Comparison of ENCODE assay signal across 8 cellular contexts in the genomic region with DNA sequence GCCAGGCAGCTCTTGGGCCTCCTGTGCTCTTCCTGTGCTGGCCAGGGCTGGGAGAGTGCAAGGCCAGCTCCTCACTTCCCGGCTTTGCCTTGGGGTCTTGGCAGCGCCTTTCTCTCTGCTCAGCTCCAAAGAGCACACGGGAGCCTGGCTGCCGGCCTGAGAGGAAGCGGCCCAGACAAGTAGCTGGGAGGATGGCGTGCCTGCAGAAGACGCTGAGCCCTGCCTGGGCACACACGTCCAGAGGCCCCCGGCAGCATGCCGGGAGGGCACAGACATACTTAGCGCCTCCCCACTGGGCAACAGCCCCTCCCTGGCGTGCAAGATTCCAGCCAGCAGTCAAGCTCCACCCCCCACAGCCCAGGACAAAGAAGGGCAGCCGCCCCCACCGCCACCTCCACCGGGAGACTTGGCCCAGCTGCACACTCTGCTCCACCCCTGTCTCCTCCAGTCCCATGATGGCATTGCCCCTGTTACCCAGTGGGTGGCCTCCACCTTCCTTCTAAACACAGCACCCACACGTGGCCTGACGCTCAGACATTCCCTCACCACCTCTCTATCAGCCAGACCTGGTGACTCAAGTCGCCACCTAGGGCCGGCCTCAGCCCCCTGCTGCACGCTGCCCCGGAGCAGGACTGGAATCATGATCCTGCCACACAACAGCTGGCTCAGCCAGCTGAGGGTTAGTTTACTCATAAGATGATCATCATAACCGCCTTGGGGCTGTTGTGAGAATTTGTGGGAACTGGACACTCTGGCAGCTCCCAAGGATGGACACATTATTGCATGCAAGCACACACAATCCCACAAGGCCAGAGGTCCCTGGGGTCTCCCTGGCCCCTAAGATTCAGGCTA. TPM values are rescaled to one million over a fixed set of nuclear protein-coding genes. Genes with fewer than 3 reads are reported as not detected.
DNase-seq lines count a peak whose midpoint lies in the region; ATAC-seq and TF ChIP-seq lines count a peak whose summit lies in the region.

No MANE protein-coding gene starts in this region.

- H3K27me3 ChIP-seq in Panc1 (ENCODE audit: control insufficient read depth, insufficient read depth, low read length) (no peaks in the 10 kb centered on the region), osteoblast (ENCODE audit: insufficient read depth, low read length) (no peaks in the 10 kb centered on the region)

- DNase-seq in GM10248 (ENCODE audit: extremely low spot score) (peak; percentile 77), Panc1 (ENCODE audit: low read depth, low spot score) (peak; percentile 41), globus pallidus (ENCODE audit: low spot score) (peak; percentile 39), osteoblast (ENCODE audit: insufficient read length, low spot score, missing footprints) (peak; percentile 96), NOMO-1 (lab: John Stamatoyannopoulos, UW; ENCODE audit: unreplicated experiment in 2 of 2) (no peak)

- CTCF ChIA-PET in GM10248 (lab: Yijun Ruan, JAX) (interaction anchor here (0.8 to 3.9 kb wide), 32 partner anchors 9 to 1293 kb away, joined by 3 to 90 read pairs (median 5); a partner anchor contains a TSS), Panc1 (lab: Charles Lee) (interaction anchor here (0.6 to 2.0 kb wide), 7 partner anchors 8 to 219 kb away, joined by 3 to 21 read pairs (median 6); a partner anchor contains a TSS)

- intact Hi-C loops in Panc1 (cut with micrococcal nuclease; ENCODE audit: unreplicated experiment): no loop called here

- no peaks in the 10 kb centered on the region for H3K27me3 Mint-ChIP-seq in activated naive CD4-positive, alpha-beta T cell treated with anti-CD3 and anti-CD28 coated beads, Interleukin-2, amount 50 U/mL, for 24 hours

- H3K4me3 ChIP-seq in Panc1 (ENCODE audit: low read depth in 2 of 2, low read length in 2 of 2): peak overlapping the region; percentile 8 to 44; a peak in 3 of 4 replicates
- peak overlapping the region; percentile 16 for H3K4me3 ChIP-seq in osteoblast (ENCODE audit: insufficient read depth, low read length)

- no peaks in the 10 kb centered on the region for H3K9me3 Mint-ChIP-seq in activated naive CD4-positive, alpha-beta T cell treated with anti-CD3 and anti-CD28 coated beads, Interleukin-2, amount 50 U/mL, for 24 hours

- H3K4me1 ChIP-seq in Panc1 (ENCODE audit: control insufficient read depth, insufficient read depth, low read length) (peaks cover 31% of the 10 kb centered on the region), osteoblast (ENCODE audit: insufficient read depth, low read length) (peaks cover 42% of the 10 kb centered on the region)

- peak overlapping the region; percentile 54 for H3K4me2 ChIP-seq in osteoblast (ENCODE audit: insufficient read depth, low read length)

- no peaks in the 10 kb centered on the region for H3K36me3 Mint-ChIP-seq in activated naive CD4-positive, alpha-beta T cell treated with anti-CD3 and anti-CD28 coated beads, Interleukin-2, amount 50 U/mL, for 24 hours

- TF ChIP-seq CTCF in GM10248 (IDR thresholded peaks at IDR 0.05; ENCODE audit: control extremely low read depth, extremely low read depth, low read depth, missing control alignments) (peak; percentile 78), Panc1 (IDR thresholded peaks at IDR 0.05) (peak; percentile 90), osteoblast (IDR thresholded peaks at IDR 0.05; ENCODE audit: extremely low read depth, low read depth, low read length) (peak; percentile 46)

- H3K4me3 Mint-ChIP-seq in activated naive CD4-positive, alpha-beta T cell treated with anti-CD3 and anti-CD28 coated beads, Interleukin-2, amount 50 U/mL, for 24 hours: peak overlapping the region; percentile 45

- peak overlapping the region; percentile 69 for H3K27ac ChIP-seq in Panc1 (ENCODE audit: low read length)
- H3K27ac ChIP-seq in osteoblast (ENCODE audit: low read depth, low read length): peak overlapping the region; percentile 97

- no peaks in the 10 kb centered on the region for H3K9me3 ChIP-seq in Panc1 (ENCODE audit: control insufficient read depth, insufficient read depth, low read depth, low read length)
- no peaks in the 10 kb centered on the region for H3K9me3 ChIP-seq in osteoblast (ENCODE audit: low read depth, low read length)

- ATAC-seq in HG03432 (IDR thresholded peaks at IDR 0.05; ENCODE audit: unreplicated experiment): peak; percentile 52
- peak; percentile 93 for ATAC-seq in Panc1
- ATAC-seq in GM21526 (IDR thresholded peaks at IDR 0.05; ENCODE audit: low FRiP score, unreplicated experiment): no peak

- in situ Hi-C loops in Panc1 (cut with HindIII; ENCODE audit: low pct_unique_long_range_greater_than_20kb, low sequenced_read_pairs): no loop called here

- peaks cover 6% of the 10 kb centered on the region for H4K20me1 ChIP-seq in osteoblast (ENCODE audit: insufficient read depth, low read length)

- no peaks in the 10 kb centered on the region for H3K79me2 ChIP-seq in osteoblast (ENCODE audit: insufficient read depth, low read length)

- POLR2A ChIA-PET in GM10248 (lab: Yijun Ruan, JAX): no interaction called here
- POLR2A ChIA-PET in Panc1 (lab: Charles Lee): interaction anchor here (0.8 kb wide), 1 partner anchor 16 kb away, joined by 3 read pairs; no protein-coding TSS in a partner anchor

- no peak overlapping the region for H2AFZ ChIP-seq in osteoblast (ENCODE audit: low read length)

- peaks cover 15% of the 10 kb centered on the region for H3K4me1 Mint-ChIP-seq in activated naive CD4-positive, alpha-beta T cell treated with anti-CD3 and anti-CD28 coated beads, Interleukin-2, amount 50 U/mL, for 24 hours

- H3K36me3 ChIP-seq in Panc1 (ENCODE audit: control insufficient read depth, insufficient read depth, low read length) (no peaks in the 10 kb centered on the region), osteoblast (ENCODE audit: insufficient read depth, low read length) (peaks cover 10% of the 10 kb centered on the region)

- peak overlapping the region; percentile 60 for H3K27ac Mint-ChIP-seq in activated naive CD4-positive, alpha-beta T cell treated with anti-CD3 and anti-CD28 coated beads, Interleukin-2, amount 50 U/mL, for 24 hours

- BruUV-seq in Panc1 (replicated peaks; lab: Mats Ljungman, UMichigan): no TSS peak

RNA-seq across cellular contexts. Expression of a gene that starts 12.4 kb away (rescaled TPM):
- total RNA-seq in Panc1 (2021; ENCODE audit: unreplicated experiment) (not detected), osteoblast (0.29 TPM in 1 of 2 replicates, not detected in the other)
- polyA plus RNA-seq in Panc1 (2012; ENCODE audit: insufficient read length): not detected

RNA-seq across cellular contexts. Expression of a gene that starts 23.2 kb away (rescaled TPM):
- total RNA-seq in Panc1 (2021; ENCODE audit: unreplicated experiment) (52.7 TPM), osteoblast (6,718 and 8,987 TPM in 2 replicates)
- 67.6 TPM for polyA plus RNA-seq in Panc1 (2012; ENCODE audit: insufficient read length)

RNA-seq across cellular contexts. Expression of a gene that starts 27.7 kb away (rescaled TPM):
- 114 TPM for total RNA-seq in Panc1 (2021; ENCODE audit: unreplicated experiment)
- 149 TPM for polyA plus RNA-seq in Panc1 (2012; ENCODE audit: insufficient read length)
- total RNA-seq in osteoblast: 44.2 and 48.9 TPM in 2 replicates

RNA-seq across cellular contexts. Expression of a gene that starts 48.2 kb away (rescaled TPM):
- total RNA-seq in Panc1 (2021; ENCODE audit: unreplicated experiment): 6.9 TPM
- polyA plus RNA-seq in Panc1 (2012; ENCODE audit: insufficient read length): 8.6 TPM
- total RNA-seq in osteoblast: 2.5 and 2.7 TPM in 2 replicates

Comparison
In these comparisons a context has a peak if more than half of its experiments do, and no peak if none do; other contexts are left out.
1. DNase-seq: peak in GM10248 (single experiment), Panc1 (single experiment), globus pallidus (single experiment) and osteoblast (single experiment); none in NOMO-1 (0 of 2).
2. RNA of a gene that starts 23.2 kb away (total RNA-seq): 6,718 to 8,987 TPM in osteoblast; 52.7 TPM in Panc1 (single experiment); every median in the first group is over 100 times any median in the second.
3. Peak in every context shown above with its lines, with median percentiles within 50 percentile points of each other: CTCF ChIP-seq.